Comparison of ENCODE assay signal across 8 cellular contexts in the genomic region with DNA sequence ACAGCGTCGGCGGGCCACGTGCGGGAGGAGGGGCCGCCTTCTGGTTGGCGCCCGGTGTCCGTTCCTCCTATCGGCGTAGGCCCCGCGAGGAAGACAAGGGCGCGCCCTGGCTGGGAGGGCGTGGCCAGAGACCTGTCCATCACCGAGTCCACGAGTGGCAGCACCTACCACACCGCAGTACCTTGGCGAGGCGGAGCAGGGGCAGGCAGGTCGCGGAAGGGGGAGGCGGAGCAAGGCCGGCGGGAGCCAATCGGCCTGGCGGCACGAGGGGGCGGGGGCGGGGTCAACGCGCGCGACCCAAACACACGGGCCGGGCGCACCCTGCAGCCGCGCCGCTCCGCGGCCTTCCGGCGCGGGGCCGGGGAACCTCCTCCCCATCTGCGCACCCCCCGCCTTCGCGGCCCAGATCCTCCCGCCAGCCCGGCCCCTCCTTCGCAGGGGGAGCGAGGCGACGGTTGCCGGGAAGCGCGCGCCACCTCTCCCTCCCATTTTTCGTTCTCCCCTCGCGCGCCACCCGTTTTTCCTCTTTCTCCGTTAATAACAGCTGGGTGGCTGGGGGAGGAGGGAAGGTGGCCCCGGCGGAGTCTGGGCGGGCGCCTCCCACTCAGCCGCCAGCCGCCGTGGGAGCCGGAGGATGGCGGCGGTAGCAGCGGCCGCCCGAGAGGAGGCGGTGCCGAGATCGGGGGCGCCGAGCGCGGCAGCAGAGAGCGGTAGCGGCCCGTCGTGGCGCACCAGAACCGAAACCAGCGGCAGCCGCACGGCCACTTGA. TPM values are rescaled to one million over a fixed set of nuclear protein-coding genes. Genes with fewer than 3 reads are reported as not detected.
DNase-seq lines count a peak whose midpoint lies in the region; ATAC-seq and TF ChIP-seq lines count a peak whose summit lies in the region.

A gene (plus strand): TSS at position 300 of the 769 bp plus-strand sequence. CDS start 761 bp downstream, outside the sequence.

- DNase-seq in GM13976 (ENCODE audit: low spot score) (peak; percentile 97), NCI-H146 (lab: John Stamatoyannopoulos, UW) (peak; percentile 99), T-helper 1 cell (peak; percentile 98 to 100 (median 99)), amniotic stem cell (lab: John Stamatoyannopoulos, UW) (peak; percentile 84), left ventricle myocardium inferior (peak; percentile 98), prostate gland (ENCODE audit: low spot score) (peak; percentile 99)

- in situ Hi-C loops in GM13976 (cut with MboI; ENCODE audit: low sequenced_read_pairs, unreplicated experiment) = no loop called here

- TF ChIP-seq CTCF in GM13976 (IDR thresholded peaks at IDR 0.05; ENCODE audit: borderline replicate concordance, control extremely low read depth, extremely low read depth, insufficient read depth, missing control alignments) (peak; percentile 64), left ventricle myocardium inferior (IDR thresholded peaks at IDR 0.05; ENCODE audit: borderline replicate concordance) (peak; percentile 65), prostate gland (IDR thresholded peaks at IDR 0.05) (peak in 2 of 4 experiments; percentile 68 to 70)

- intact Hi-C loops in left ventricle myocardium inferior (cut with micrococcal nuclease) = no loop called here
- intact Hi-C loops in prostate gland (cut with DNase I) = loop anchor here (5.0 kb wide), 1 partner anchor 117 kb away; no protein-coding TSS in a partner anchor

- ATAC-seq in HG02870 (IDR thresholded peaks at IDR 0.05; ENCODE audit: unreplicated experiment) = peak; percentile 84

- H3K36me3 ChIP-seq in left ventricle myocardium inferior (no peaks in the 10 kb centered on the region), prostate gland (no peaks in the 10 kb centered on the region), urinary bladder (ENCODE audit: insufficient read depth) (no peaks in the 10 kb centered on the region)

- H3K9me3 ChIP-seq in left ventricle myocardium inferior (replicated peaks) (no peaks in the 10 kb centered on the region), prostate gland (no peaks in the 10 kb centered on the region)

- peaks cover 46% of the 10 kb centered on the region for H3K4me1 ChIP-seq in left ventricle myocardium inferior
- H3K4me1 ChIP-seq in prostate gland (replicated peaks) = no peaks in the 10 kb centered on the region
- H3K4me1 ChIP-seq in urinary bladder (ENCODE audit: insufficient read depth) = no peaks in the 10 kb centered on the region

- H3K4me3 ChIP-seq in left ventricle myocardium inferior = peak within 1 kb of the TSS; percentile 87
- peak within 1 kb of the TSS; percentile 86 to 88 for H3K4me3 ChIP-seq in prostate gland
- peak within 1 kb of the TSS; percentile 89 for H3K4me3 ChIP-seq in urinary bladder (ENCODE audit: low read depth, low read length)

- peak within 1 kb of the TSS; percentile 99 for H3K27ac ChIP-seq in left ventricle myocardium inferior (replicated peaks)
- H3K27ac ChIP-seq in prostate gland = peak within 1 kb of the TSS; percentile 97 to 98
- peak within 1 kb of the TSS; percentile 100 for H3K27ac ChIP-seq in urinary bladder (ENCODE audit: low read depth)

- H3K27me3 ChIP-seq in left ventricle myocardium inferior (ENCODE audit: low read depth) (no peaks in the 10 kb centered on the region), prostate gland (replicated peaks; ENCODE audit: insufficient read depth) (no peaks in the 10 kb centered on the region)

- under 1% methylated on average over 92 of the region's 96 CpGs for WGBS in prostate gland
- under 1% methylated on average over 96 of the region's 96 CpGs for WGBS in urinary bladder

- TF ChIP-seq POLR2A in prostate gland (IDR thresholded peaks at IDR 0.05) = peak; percentile 79

RNA-seq across cellular contexts. Expression of the gene that starts here (rescaled TPM):
- 10.9 TPM for total RNA-seq in left ventricle myocardium inferior
- 10 to 100 TPM; 23.0 to 35.2 TPM for total RNA-seq in prostate gland
- total RNA-seq in urinary bladder = 40.0 TPM
- polyA plus RNA-seq in urinary bladder = 5.6 TPM

Comparison
In these comparisons a context has a peak if more than half of its experiments do, and no peak if none do; other contexts are left out.
1. Peak in every context shown above with its lines: DNase-seq, ATAC-seq, H3K4me3 ChIP-seq and H3K27ac ChIP-seq.